Comparison of ENCODE assay signal across 8 cellular contexts in genomic region chr13:97435297-97435682, GRCh38. TPM values are rescaled to one million over a fixed set of nuclear protein-coding genes. Genes with fewer than 3 reads are reported as not detected.
DNase-seq lines count a peak whose midpoint lies in the region; ATAC-seq and TF ChIP-seq lines count a peak whose summit lies in the region.

No MANE protein-coding gene starts in this region.

- H3K4me1 ChIP-seq in RWPE2 (ENCODE audit: insufficient read depth, poor library complexity, severe bottlenecking) (peaks cover 7% of the 10 kb centered on the region), prostate gland (replicated peaks) (no peaks in the 10 kb centered on the region)

- no peak overlapping the region for H3K27ac ChIP-seq in RWPE2 (ENCODE audit: poor library complexity, severe bottlenecking)
- H3K27ac ChIP-seq in prostate gland: peak overlapping the region in 1 of 2 donors; percentile 80

- WGBS in prostate gland: 7% methylated on average over 2 of the region's 2 CpGs

- H3K4me3 ChIP-seq in GM06990 (replicated peaks; ENCODE audit: low read depth, low read length): peak overlapping the region; percentile 67
- H3K4me3 ChIP-seq in RWPE2 (ENCODE audit: severe bottlenecking): peak overlapping the region; percentile 73
- H3K4me3 ChIP-seq in epithelial cell of proximal tubule (ENCODE audit: low read depth, low read length): peak overlapping the region; percentile 78
- peak overlapping the region; percentile 77 to 80 for H3K4me3 ChIP-seq in prostate gland

- ATAC-seq in RWPE2 (ENCODE audit: low read depth): no peak
- no peak for ATAC-seq in HG02610 (IDR thresholded peaks at IDR 0.05; ENCODE audit: unreplicated experiment)
- no peak for ATAC-seq in GM19463 (IDR thresholded peaks at IDR 0.05; ENCODE audit: unreplicated experiment)
- no peak for ATAC-seq in sciatic nerve

- H3K27me3 ChIP-seq in GM06990 (replicated peaks; ENCODE audit: control insufficient read depth, insufficient read depth, low read length) (no peaks in the 10 kb centered on the region), RWPE2 (ENCODE audit: insufficient read depth, poor library complexity, severe bottlenecking) (no peaks in the 10 kb centered on the region), prostate gland (replicated peaks; ENCODE audit: insufficient read depth) (no peaks in the 10 kb centered on the region)

- DNase-seq in GM06990 (ENCODE audit: extremely low read depth, insufficient read length) (no peak), RWPE2 (ENCODE audit: low spot score) (no peak), epithelial cell of proximal tubule (ENCODE audit: low read depth) (no peak), prostate gland (ENCODE audit: low spot score) (no peak), sciatic nerve (ENCODE audit: low spot score) (no peak), NCI-H748 treated with DMSO at 0.1 percent for 48 hours (lab: John Stamatoyannopoulos, UW) (no peak)

- intact Hi-C loops in prostate gland (cut with DNase I) (no loop called here), sciatic nerve (cut with DNase I) (loop anchor here (10.0 kb wide), 1 partner anchor 320 kb away; no protein-coding TSS in a partner anchor)

- H3K9me3 ChIP-seq in RWPE2 (ENCODE audit: severe bottlenecking) (no peaks in the 10 kb centered on the region), prostate gland (no peaks in the 10 kb centered on the region)

- no peaks in the 10 kb centered on the region for H3K36me3 ChIP-seq in GM06990 (ENCODE audit: control insufficient read depth, insufficient read depth, low read length)
- no peaks in the 10 kb centered on the region; the same call in 1 of the 2 replicates for H3K36me3 ChIP-seq in RWPE2 (ENCODE audit: low read depth)
- H3K36me3 ChIP-seq in prostate gland: no peaks in the 10 kb centered on the region

- TF ChIP-seq POLR2A in prostate gland (IDR thresholded peaks at IDR 0.05): no peak

- TF ChIP-seq CTCF in GM06990 (IDR thresholded peaks at IDR 0.05; ENCODE audit: insufficient read depth, low read length, poor library complexity, severe bottlenecking) (no peak), RWPE2 (IDR thresholded peaks at IDR 0.05; ENCODE audit: poor library complexity, severe bottlenecking) (no peak), epithelial cell of proximal tubule (conservative IDR thresholded peaks at IDR 0.05; ENCODE audit: low read depth, low read length) (no peak), prostate gland (IDR thresholded peaks at IDR 0.05) (no peak)

RNA-seq across cellular contexts. Expression of gene RAP2A, which starts 1.3 kb away (rescaled TPM):
- total RNA-seq in epithelial cell of proximal tubule (12.9 and 17.5 TPM in 2 replicates), prostate gland (10 to 100 TPM in 1 of 2 donors, 1 to 10 TPM in 1; 7.5 to 11.6 TPM), sciatic nerve (75.5 TPM)
